In genomic region chr19:7829561-7830271, GRCh38 we compare ENCODE assay signal across 8 cellular contexts. TPM values are rescaled to one million over a fixed set of nuclear protein-coding genes. Genes with fewer than 3 reads are reported as not detected.
DNase-seq lines count a peak whose midpoint lies in the region; ATAC-seq and TF ChIP-seq lines count a peak whose summit lies in the region.

TSS of gene EVI5L (plus strand) at chr19:7830218. CDS start at chr19:7846543, 16,325 bp downstream.

- ATAC-seq in GM19025 (IDR thresholded peaks at IDR 0.05; ENCODE audit: low read depth, unreplicated experiment) (peak; percentile 82), HG03354 (IDR thresholded peaks at IDR 0.05; ENCODE audit: poor library complexity, severe bottlenecking, unreplicated experiment) (peak; percentile 87)

- DNase-seq in AG09309 (ENCODE audit: low read depth) (peak; percentile 100), NCI-H446 (lab: John Stamatoyannopoulos, UW) (peak; percentile 99 to 100), cerebellum (ENCODE audit: low spot score) (peak; percentile 99), islet precursor cell (peak; percentile 100)
- DNase-seq in activated CD4-positive, CD25-positive, alpha-beta regulatory T cell treated with anti-CD3 and anti-CD28 coated beads, Interleukin-2, amount 50 U/mL, for 72 hours = peak; percentile 100
- peak; percentile 100 for DNase-seq in stimulated activated CD4-positive, alpha-beta T cell treated with anti-CD3 and anti-CD28 coated beads, Interleukin-12 subunit alpha, Interleukin-12 subunit beta, amount 100 ng/mL, for 4 hours

- no peak for TF ChIP-seq CTCF in AG09309 (IDR thresholded peaks at IDR 0.05; ENCODE audit: control insufficient read depth, insufficient read depth, low read depth, low read length, missing control alignments)

- peak within 1 kb of the TSS; percentile 78 for H3K4me3 ChIP-seq in AG09309 (ENCODE audit: control insufficient read depth, low read depth, low read length)

RNA-seq across cellular contexts. Expression of gene EVI5L, which starts in this region (rescaled TPM):
- 24.7 TPM for total RNA-seq in cerebellum

Comparison
In these comparisons a context has a peak if more than half of its experiments do, and no peak if none do; other contexts are left out.
1. Peak in every context shown above with its lines: DNase-seq, ATAC-seq and H3K4me3 ChIP-seq.